Comparison of ENCODE assay signal across 18 cellular contexts in the genomic region with DNA sequence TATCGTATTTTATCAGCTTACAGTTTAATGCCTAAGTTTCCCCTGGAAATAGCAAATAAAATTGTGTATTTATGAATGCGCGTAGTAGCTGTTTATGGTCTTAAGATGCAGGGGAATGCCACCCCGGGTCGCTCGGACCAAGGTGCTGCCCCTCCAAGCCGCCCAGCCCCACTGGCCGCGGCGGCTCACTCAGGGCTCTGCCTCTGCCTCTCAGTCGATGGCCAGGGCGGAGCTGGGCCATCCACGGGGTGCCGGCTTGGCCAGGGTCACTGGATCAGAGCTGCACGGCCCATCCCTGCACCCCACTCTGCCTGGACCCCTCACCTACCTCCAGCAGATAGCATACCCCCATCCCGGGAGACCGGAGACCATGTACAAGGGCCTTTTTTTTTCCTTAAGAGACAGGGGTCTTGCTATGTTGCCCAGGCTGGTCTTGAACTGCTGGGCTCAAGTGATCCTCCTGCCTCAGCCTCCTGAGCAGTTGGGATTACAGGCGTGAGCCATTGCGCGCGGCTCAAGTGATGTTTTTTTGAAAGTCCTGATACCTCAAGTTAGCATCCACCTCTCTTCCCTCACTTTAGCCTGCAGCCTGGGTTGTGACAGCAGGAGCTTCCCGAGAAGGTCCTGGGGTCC. TPM values are rescaled to one million over a fixed set of nuclear protein-coding genes. Genes with fewer than 3 reads are reported as not detected.
A peak's percentile ranks its signal among the peaks of the same experiment; 100 is the strongest.
DNase-seq lines count a peak whose midpoint lies in the region; ATAC-seq and TF ChIP-seq lines count a peak whose summit lies in the region.
"Had no signal": no experiment of that assay in that cellular context is flagged by ENCODE, and none has a peak within 500 bp of the region (broad histone marks: within the 10 kb centered on the region; RNA-seq: fewer than 3 reads in every experiment).

No MANE protein-coding gene starts in this region.

- DNase-seq in GM06990 (ENCODE audit: extremely low read depth, insufficient read length), result peak; percentile 6
- DNase-seq in WTC11 (ENCODE audit: low spot score), result no peak
- DNase-seq in mesenchymal stem cell, result no peak
- no peak for DNase-seq in NCI-H2171 treated with DMSO at 0.1 percent for 48 hours (lab: John Stamatoyannopoulos, UW)
- no peak for DNase-seq in Right ventricle myocardium superior
- DNase-seq: ACHN; BE2C; CD4-positive, alpha-beta memory T cell; DMS153; DMS79; GDM1; KG1 had no signal

- peak overlapping the region; percentile 5 for H2BK5ac ChIP-seq in mesenchymal stem cell (ENCODE audit: low read depth, low read length, poor library complexity, severe bottlenecking)

- peaks cover 25% of the 10 kb centered on the region for H3K79me1 ChIP-seq in mesenchymal stem cell (replicated peaks; ENCODE audit: low read length, poor library complexity, severe bottlenecking)

- no peak overlapping the region for H4K8ac ChIP-seq in mesenchymal stem cell (ENCODE audit: low read length)

- H3K4ac ChIP-seq in mesenchymal stem cell (ENCODE audit: low read depth in 1 of 2, low read length in 2 of 2), result no peak overlapping the region

- no peak overlapping the region for H3K23ac ChIP-seq in mesenchymal stem cell (ENCODE audit: low read length in 2 of 2)

- no peak overlapping the region for H2BK120ac ChIP-seq in mesenchymal stem cell (ENCODE audit: low read depth, low read length)

- POLR2A ChIA-PET in WTC11 (lab: Charles Lee), result interaction anchor here (1.2 kb wide), 1 partner anchor 16 kb away, joined by 4 read pairs; no protein-coding TSS in a partner anchor

- H3K4me3 ChIP-seq in GM06990 (replicated peaks; ENCODE audit: low read depth, low read length), result no peak overlapping the region
- H3K4me3 ChIP-seq in mesenchymal stem cell (ENCODE audit: insufficient read depth in 1 of 2, low read depth in 1 of 2, low read length in 2 of 2), result no peak overlapping the region
- H3K4me3 ChIP-seq: GM23338 had no signal

- H4K91ac ChIP-seq in mesenchymal stem cell (ENCODE audit: low read length), result no peak overlapping the region

- intact Hi-C loops in Right ventricle myocardium superior (cut with DNase I), result no loop called here

- no peak overlapping the region for H3K27ac ChIP-seq in mesenchymal stem cell (ENCODE audit: low read length, poor library complexity, severe bottlenecking)

- H3K4me1 Mint-ChIP-seq in WTC11, result no peaks in the 10 kb centered on the region
- H3K4me1 Mint-ChIP-seq: CD14-positive monocyte, GM23338 had no signal

- no peak overlapping the region for H3K27ac Mint-ChIP-seq in WTC11
- H3K27ac Mint-ChIP-seq: CD4-positive, alpha-beta memory T cell; GM23338; IgD-negative memory B cell had no signal

- no peak overlapping the region for H3K14ac ChIP-seq in mesenchymal stem cell (ENCODE audit: low read length in 2 of 2)

- no peak overlapping the region for H3K9ac ChIP-seq in mesenchymal stem cell (ENCODE audit: low read length)

- ATAC-seq in WTC11 (no peak), HG03108 (IDR thresholded peaks at IDR 0.05; ENCODE audit: unreplicated experiment) (no peak), Right ventricle myocardium superior (ENCODE audit: poor library complexity) (no peak)
- ATAC-seq: GM23338, HCT116 had no signal

- no peak overlapping the region for H2BK12ac ChIP-seq in mesenchymal stem cell (ENCODE audit: low read length in 2 of 2)

- TF ChIP-seq CTCF in GM06990 (IDR thresholded peaks at IDR 0.05; ENCODE audit: insufficient read depth, low read length, poor library complexity, severe bottlenecking) (no peak), WTC11 (IDR thresholded peaks at IDR 0.05) (no peak)

- CTCF ChIA-PET in WTC11 (lab: Charles Lee), result no interaction called here

- no peaks in the 10 kb centered on the region for H3K27me3 Mint-ChIP-seq in WTC11 (ENCODE audit: low read depth)
- H3K27me3 Mint-ChIP-seq: CD4-positive, alpha-beta memory T cell; IgD-negative memory B cell had no signal

- no peak overlapping the region for H3K4me3 Mint-ChIP-seq in WTC11
- H3K4me3 Mint-ChIP-seq: CD14-positive monocyte; CD4-positive, alpha-beta memory T cell; GM23338; IgD-negative memory B cell had no signal

- WGBS in mesenchymal stem cell, result 97% methylated on average over 21 of the region's 22 CpGs

- H3K4me2 ChIP-seq in mesenchymal stem cell (ENCODE audit: low read length, poor library complexity, severe bottlenecking), result no peak overlapping the region
- H3K4me2 ChIP-seq: GM23338 had no signal

- H3K36me3 ChIP-seq in GM06990 (ENCODE audit: control insufficient read depth, insufficient read depth, low read length) (peaks cover 16% of the 10 kb centered on the region), mesenchymal stem cell (ENCODE audit: control insufficient read depth in 1 of 2, insufficient read depth in 2 of 2, low read depth in 1 of 2, low read length in 2 of 2) (peaks cover 37 to 67% of the 10 kb centered on the region in 2 experiments)

- no peak overlapping the region for H2BK15ac ChIP-seq in mesenchymal stem cell (ENCODE audit: low read depth, poor library complexity, severe bottlenecking)

- H3K27me3 ChIP-seq in GM06990 (replicated peaks; ENCODE audit: control insufficient read depth, insufficient read depth, low read length) (no peaks in the 10 kb centered on the region), mesenchymal stem cell (ENCODE audit: control insufficient read depth in 1 of 2, insufficient read depth in 1 of 2, low read length in 2 of 2) (no peaks in the 10 kb centered on the region)
- H3K27me3 ChIP-seq: BE2C had no signal

- H2AK5ac ChIP-seq in mesenchymal stem cell (ENCODE audit: low read length, severe bottlenecking), result no peak overlapping the region

- no peak overlapping the region for H2AFZ ChIP-seq in mesenchymal stem cell (ENCODE audit: low read depth, low read length)
- H2AFZ ChIP-seq: GM23338 had no signal

- H3K9me3 ChIP-seq in mesenchymal stem cell (ENCODE audit: control insufficient read depth, low read length), result no peaks in the 10 kb centered on the region
- H3K9me3 ChIP-seq: BE2C had no signal

- H3K4me1 ChIP-seq in mesenchymal stem cell (ENCODE audit: control insufficient read depth, insufficient read depth, low read depth, low read length), result no peaks in the 10 kb centered on the region
- H3K4me1 ChIP-seq: BE2C had no signal

- no peaks in the 10 kb centered on the region for H3K9me3 Mint-ChIP-seq in WTC11
- H3K9me3 Mint-ChIP-seq: CD4-positive, alpha-beta memory T cell; GM23338; IgD-negative memory B cell had no signal

- H3K18ac ChIP-seq in mesenchymal stem cell (ENCODE audit: low read depth in 1 of 2, low read length in 2 of 2), result no peak overlapping the region

- peaks cover 10% of the 10 kb centered on the region for H3K36me3 Mint-ChIP-seq in WTC11
- H3K36me3 Mint-ChIP-seq: IgD-negative memory B cell had no signal

TF ChIP-seq in WTC11, 78 proteins besides CTCF, POLR2A, EP300 and RAD21:
- TF ChIP-seq NR2C2 (CRISPR knock-in tag; IDR thresholded peaks at IDR 0.05) (no peak), ZBTB21 (CRISPR knock-in tag; IDR thresholded peaks at IDR 0.05; ENCODE audit: borderline replicate concordance) (no peak), ZNF121 (CRISPR knock-in tag; IDR thresholded peaks at IDR 0.05) (peak; percentile 61; the same call in 1 of the 2 replicates), FOXJ3 (CRISPR knock-in tag; IDR thresholded peaks at IDR 0.05; ENCODE audit: borderline replicate concordance) (no peak), ESRRA (CRISPR knock-in tag; IDR thresholded peaks at IDR 0.05; ENCODE audit: borderline replicate concordance) (no peak), CREB1 (CRISPR knock-in tag; IDR thresholded peaks at IDR 0.05) (no peak), NFE2L1 (CRISPR knock-in tag; IDR thresholded peaks at IDR 0.05) (no peak)
- TF ChIP-seq, protein P1, sequence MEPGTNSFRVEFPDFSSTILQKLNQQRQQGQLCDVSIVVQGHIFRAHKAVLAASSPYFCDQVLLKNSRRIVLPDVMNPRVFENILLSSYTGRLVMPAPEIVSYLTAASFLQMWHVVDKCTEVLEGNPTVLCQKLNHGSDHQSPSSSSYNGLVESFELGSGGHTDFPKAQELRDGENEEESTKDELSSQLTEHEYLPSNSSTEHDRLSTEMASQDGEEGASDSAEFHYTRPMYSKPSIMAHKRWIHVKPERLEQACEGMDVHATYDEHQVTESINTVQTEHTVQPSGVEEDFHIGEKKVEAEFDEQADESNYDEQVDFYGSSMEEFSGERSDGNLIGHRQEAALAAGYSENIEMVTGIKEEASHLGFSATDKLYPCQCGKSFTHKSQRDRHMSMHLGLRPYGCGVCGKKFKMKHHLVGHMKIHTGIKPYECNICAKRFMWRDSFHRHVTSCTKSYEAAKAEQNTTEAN (CRISPR knock-in tag; IDR thresholded peaks at IDR 0.05), result no peak

RNA-seq across cellular contexts. Expression of gene PRSS27, which starts 11.0 kb away (rescaled TPM):
- total RNA-seq in WTC11 (2021), result 5.1 to 5.4 TPM (median 5.1 TPM) in 3 replicates
- polyA plus RNA-seq in mesenchymal stem cell (2013, experiment 1 of 2), result 0.52 TPM
- polyA plus RNA-seq in mesenchymal stem cell (2013, experiment 2 of 2), result 0.68 TPM
- total RNA-seq in Right ventricle myocardium superior, result 0.30 TPM
- total RNA-seq: Daoy had no signal
- polyA plus RNA-seq: CD14-positive monocyte; CD4-positive, alpha-beta memory T cell; IgD-negative memory B cell had no signal

RNA-seq across cellular contexts. Expression of gene KCTD5, which starts 26.7 kb away (rescaled TPM):
- 24.8 to 27.8 TPM (median 27.2 TPM) in 3 replicates for total RNA-seq in WTC11 (2021)
- polyA plus RNA-seq in mesenchymal stem cell (2013, experiment 1 of 2), result 29.8 TPM
- 29.1 TPM for polyA plus RNA-seq in mesenchymal stem cell (2013, experiment 2 of 2)
- 9.8 TPM for total RNA-seq in Right ventricle myocardium superior

RNA-seq across cellular contexts. Expression of gene SRRM2, which starts 43.4 kb away (rescaled TPM):
- total RNA-seq in WTC11 (2021) (769 to 823 TPM (median 815 TPM) in 3 replicates), Right ventricle myocardium superior (243 TPM)
- 290 TPM for polyA plus RNA-seq in mesenchymal stem cell (2013, experiment 1 of 2)
- polyA plus RNA-seq in mesenchymal stem cell (2013, experiment 2 of 2), result 246 TPM
